In genomic region chr21:39690454-39690853, GRCh38 we compare ENCODE assay signal across 18 cellular contexts. TPM values are rescaled to one million over a fixed set of nuclear protein-coding genes. Genes with fewer than 3 reads are reported as not detected.
DNase-seq lines count a peak whose midpoint lies in the region; ATAC-seq and TF ChIP-seq lines count a peak whose summit lies in the region.
"Had no signal": no experiment of that assay in that cellular context is flagged by ENCODE, and none has a peak within 500 bp of the region (broad histone marks: within the 10 kb centered on the region; RNA-seq: fewer than 3 reads in every experiment).

No MANE protein-coding gene starts in this region.

- no peaks in the 10 kb centered on the region for H3K9me3 Mint-ChIP-seq in H9
- H3K9me3 Mint-ChIP-seq in WTC11: peaks cover 1% of the 10 kb centered on the region; the same call in 1 of the 2 replicates
- H3K9me3 Mint-ChIP-seq: CD8-positive, alpha-beta T cell; HFFc6 had no signal

- H3K14ac ChIP-seq in H9 (ENCODE audit: insufficient read depth, low read length): no peak overlapping the region

- H4K5ac ChIP-seq in H9 (ENCODE audit: insufficient read length, low read depth, low read length): no peak overlapping the region

- no peaks in the 10 kb centered on the region for H3K79me1 ChIP-seq in H9 (ENCODE audit: insufficient read depth, low read depth, low read length, poor library complexity, severe bottlenecking)

- no peak overlapping the region for H4K91ac ChIP-seq in H9 (ENCODE audit: insufficient read length, low read depth, low read length)

- no peaks in the 10 kb centered on the region; the same call in 1 of the 2 replicates for H3K4me1 ChIP-seq in H9 (ENCODE audit: insufficient read depth, low read length)
- H3K4me1 ChIP-seq in right cardiac atrium (ENCODE audit: control insufficient read depth, insufficient read depth, low read length): no peaks in the 10 kb centered on the region
- H3K4me1 ChIP-seq: BE2C had no signal

- H2BK20ac ChIP-seq in H9 (ENCODE audit: low read depth, low read length, poor library complexity, severe bottlenecking): no peak overlapping the region

- intact Hi-C loops in right cardiac atrium (cut with DNase I): no loop called here

- H3K79me2 ChIP-seq in H9 (ENCODE audit: insufficient read depth, low read length): no peaks in the 10 kb centered on the region

- H4K20me1 ChIP-seq in H9 (ENCODE audit: control insufficient read depth, insufficient read depth, insufficient read length): no peaks in the 10 kb centered on the region

- peaks cover 13 to 14% of the 10 kb centered on the region in 2 experiments for H3K4me1 Mint-ChIP-seq in H9
- peaks cover 34% of the 10 kb centered on the region for H3K4me1 Mint-ChIP-seq in WTC11
- H3K4me1 Mint-ChIP-seq: CD14-positive monocyte had no signal

- no peak overlapping the region for H2AK5ac ChIP-seq in H9 (ENCODE audit: insufficient read length, low read length)

- H3K56ac ChIP-seq in H9 (ENCODE audit: insufficient read length, low read depth, low read length): no peak overlapping the region

- H3K18ac ChIP-seq in H9 (ENCODE audit: insufficient read length, low read depth, low read length): no peak overlapping the region

- TF ChIP-seq CTCF in C4-2B (conservative IDR thresholded peaks at IDR 0.05): 0 out of 2 replicates have a peak, but pooled peaks have one; percentile 11
- peak; percentile 46; the same call in 2 of the 3 replicates for TF ChIP-seq CTCF in H9 (conservative IDR thresholded peaks at IDR 0.05)
- TF ChIP-seq CTCF in WTC11 (IDR thresholded peaks at IDR 0.05): no peak

- H4K8ac ChIP-seq in H9 (replicated peaks; ENCODE audit: insufficient read length, low read depth, low read length): no peak overlapping the region

- H3K27me3 Mint-ChIP-seq in H9 (ENCODE audit: low read depth): no peaks in the 10 kb centered on the region
- H3K27me3 Mint-ChIP-seq in WTC11 (ENCODE audit: low read depth): no peaks in the 10 kb centered on the region

- H3K9ac ChIP-seq in H9 (ENCODE audit: extremely low read depth, insufficient read length, low read length): no peak overlapping the region
- H3K9ac ChIP-seq: GM23248 had no signal

- H3K23ac ChIP-seq in H9 (ENCODE audit: insufficient read length, low read depth, low read length): no peak overlapping the region

- POLR2A ChIA-PET in WTC11 (lab: Charles Lee): no interaction called here

- H3T11ph ChIP-seq in H9 (ENCODE audit: low read length): no peak overlapping the region

- peak; percentile 80 for ATAC-seq in WTC11
- no peak for ATAC-seq in HG02852 (IDR thresholded peaks at IDR 0.05; ENCODE audit: unreplicated experiment)
- no peak for ATAC-seq in GM19023 (IDR thresholded peaks at IDR 0.05; ENCODE audit: unreplicated experiment)
- ATAC-seq in right cardiac atrium: no peak
- ATAC-seq: CD8-positive, alpha-beta T cell had no signal

- H3K27ac Mint-ChIP-seq in H9 (no peak overlapping the region), WTC11 (no peak overlapping the region)
- H3K27ac Mint-ChIP-seq: CD14-positive monocyte; CD8-positive, alpha-beta T cell; HFFc6 had no signal

- no peak overlapping the region for H3K4me3 Mint-ChIP-seq in H9
- no peak overlapping the region for H3K4me3 Mint-ChIP-seq in WTC11
- H3K4me3 Mint-ChIP-seq: CD14-positive monocyte; CD8-positive, alpha-beta T cell; HFFc6 had no signal

- H3K4me3 ChIP-seq in right cardiac atrium (ENCODE audit: low read length): no peak overlapping the region
- H3K4me3 ChIP-seq: GM23248 had no signal

- H3K23me2 ChIP-seq in H9 (ENCODE audit: insufficient read length, low read depth, low read length, poor library complexity, severe bottlenecking): no peaks in the 10 kb centered on the region

- DNase-seq in H9: no peak
- no peak for DNase-seq in WTC11 (ENCODE audit: low spot score)
- DNase-seq in pons (ENCODE audit: low spot score): peak; percentile 9
- DNase-seq in right cardiac atrium: no peak
- DNase-seq: BE2C; CD8-positive, alpha-beta T cell; COR-L47; DMS153; GF-D8; GM23248; HCEC 1CT; HFFc6; IMR-90; KBM-7 had no signal

- H2AFZ ChIP-seq in H9 (ENCODE audit: low read length): no peak overlapping the region
- H2AFZ ChIP-seq: GM23248 had no signal

- no peak overlapping the region for H3K4me2 ChIP-seq in H9 (ENCODE audit: insufficient read depth, insufficient read length, low read length)

- H3K4ac ChIP-seq in H9 (ENCODE audit: low read depth, low read length): no peak overlapping the region

- H3K27me3 ChIP-seq in H9 (ENCODE audit: insufficient read depth, low read length) (no peaks in the 10 kb centered on the region), right cardiac atrium (ENCODE audit: control insufficient read depth, insufficient read depth) (no peaks in the 10 kb centered on the region)
- H3K27me3 ChIP-seq: BE2C had no signal

- no peak overlapping the region for H2BK12ac ChIP-seq in H9 (ENCODE audit: insufficient read length, low read depth, low read length)

- no CpG with 5 or more reads among the region's 4 CpGs for WGBS in H9 (ENCODE audit: extremely low coverage, insufficient read length, low lambda C conversion rate)
- 65% methylated on average over 4 of the region's 4 CpGs for WGBS in right cardiac atrium

- H3K9me3 ChIP-seq in H9 (ENCODE audit: control insufficient read depth, low read depth, low read length) (no peaks in the 10 kb centered on the region), right cardiac atrium (ENCODE audit: control insufficient read depth, low read length) (no peaks in the 10 kb centered on the region)
- H3K9me3 ChIP-seq: BE2C had no signal

- H3K27ac ChIP-seq in C4-2B (no peak overlapping the region), H9 (ENCODE audit: insufficient read length, low read depth, low read length) (no peak overlapping the region), right cardiac atrium (ENCODE audit: low read length) (no peak overlapping the region)
- H3K27ac ChIP-seq: GM23248 had no signal

- no peak overlapping the region for H2BK5ac ChIP-seq in H9 (ENCODE audit: insufficient read length, low read length)

- H2BK120ac ChIP-seq in H9 (ENCODE audit: low read depth, low read length, poor library complexity, severe bottlenecking): no peak overlapping the region

- H2BK15ac ChIP-seq in H9 (ENCODE audit: low read depth, low read length): no peak overlapping the region

- H3K36me3 Mint-ChIP-seq in H9 (ENCODE audit: insufficient read depth in 1 of 3, low read depth in 3 of 3) (peaks cover 0 to 4% (median 0%) of the 10 kb centered on the region in 3 experiments; a peak in 3 of 7 replicates), WTC11 (peaks cover 6% of the 10 kb centered on the region; the same call in 1 of the 2 replicates)
- H3K36me3 Mint-ChIP-seq: CD14-positive monocyte; CD8-positive, alpha-beta T cell had no signal

- CTCF ChIA-PET in WTC11 (lab: Charles Lee): interaction anchor here (1.0 kb wide), 1 partner anchor 48 kb away, joined by 6 read pairs; no protein-coding TSS in a partner anchor

TF ChIP-seq in WTC11, 78 proteins besides CTCF, POLR2A, EP300 and RAD21 (continues in another document):
- TF ChIP-seq MXD4 (CRISPR knock-in tag; IDR thresholded peaks at IDR 0.05; ENCODE audit: borderline replicate concordance) (no peak), HMGA2 (CRISPR knock-in tag; IDR thresholded peaks at IDR 0.05) (no peak), FOXK1 (CRISPR knock-in tag; IDR thresholded peaks at IDR 0.05) (no peak), ZBTB21 (CRISPR knock-in tag; IDR thresholded peaks at IDR 0.05; ENCODE audit: borderline replicate concordance) (no peak), E2F5 (CRISPR knock-in tag; IDR thresholded peaks at IDR 0.05) (no peak), IRF2 (CRISPR knock-in tag; IDR thresholded peaks at IDR 0.05; ENCODE audit: borderline replicate concordance, low read depth) (no peak), ZNF219 (CRISPR knock-in tag; IDR thresholded peaks at IDR 0.05; ENCODE audit: borderline replicate concordance) (no peak), ZNF416 (CRISPR knock-in tag; IDR thresholded peaks at IDR 0.05) (no peak), TP53 (CRISPR knock-in tag; IDR thresholded peaks at IDR 0.05) (no peak), TEAD1 (CRISPR knock-in tag; IDR thresholded peaks at IDR 0.05) (no peak)
- TF ChIP-seq, protein P1, sequence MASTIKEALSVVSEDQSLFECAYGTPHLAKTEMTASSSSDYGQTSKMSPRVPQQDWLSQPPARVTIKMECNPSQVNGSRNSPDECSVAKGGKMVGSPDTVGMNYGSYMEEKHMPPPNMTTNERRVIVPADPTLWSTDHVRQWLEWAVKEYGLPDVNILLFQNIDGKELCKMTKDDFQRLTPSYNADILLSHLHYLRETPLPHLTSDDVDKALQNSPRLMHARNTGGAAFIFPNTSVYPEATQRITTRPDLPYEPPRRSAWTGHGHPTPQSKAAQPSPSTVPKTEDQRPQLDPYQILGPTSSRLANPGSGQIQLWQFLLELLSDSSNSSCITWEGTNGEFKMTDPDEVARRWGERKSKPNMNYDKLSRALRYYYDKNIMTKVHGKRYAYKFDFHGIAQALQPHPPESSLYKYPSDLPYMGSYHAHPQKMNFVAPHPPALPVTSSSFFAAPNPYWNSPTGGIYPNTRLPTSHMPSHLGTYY (CRISPR knock-in tag; IDR thresholded peaks at IDR 0.05): no peak
- TF ChIP-seq, protein P2, sequence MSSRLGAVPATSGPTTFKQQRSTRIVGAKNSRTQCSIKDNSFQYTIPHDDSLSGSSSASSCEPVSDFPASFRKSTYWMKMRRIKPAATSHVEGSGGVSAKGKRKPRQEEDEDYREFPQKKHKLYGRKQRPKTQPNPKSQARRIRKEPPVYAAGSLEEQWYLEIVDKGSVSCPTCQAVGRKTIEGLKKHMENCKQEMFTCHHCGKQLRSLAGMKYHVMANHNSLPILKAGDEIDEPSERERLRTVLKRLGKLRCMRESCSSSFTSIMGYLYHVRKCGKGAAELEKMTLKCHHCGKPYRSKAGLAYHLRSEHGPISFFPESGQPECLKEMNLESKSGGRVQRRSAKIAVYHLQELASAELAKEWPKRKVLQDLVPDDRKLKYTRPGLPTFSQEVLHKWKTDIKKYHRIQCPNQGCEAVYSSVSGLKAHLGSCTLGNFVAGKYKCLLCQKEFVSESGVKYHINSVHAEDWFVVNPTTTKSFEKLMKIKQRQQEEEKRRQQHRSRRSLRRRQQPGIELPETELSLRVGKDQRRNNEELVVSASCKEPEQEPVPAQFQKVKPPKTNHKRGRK (CRISPR knock-in tag; IDR thresholded peaks at IDR 0.05; ENCODE audit: borderline replicate concordance): no peak

RNA-seq across cellular contexts. Expression of gene IGSF5, which starts 54.5 kb away (rescaled TPM):
- total RNA-seq in H9 (2021) (1.9 and 2.1 TPM in 2 replicates), WTC11 (2021) (3.3 to 3.6 TPM (median 3.5 TPM) in 3 replicates), right cardiac atrium (1 to 10 TPM; 5.0 to 8.4 (median 6.2) TPM)
- polyA plus RNA-seq in right cardiac atrium: 4.4 TPM
- total RNA-seq: CD8-positive, alpha-beta T cell; GM23248; HFFc6; IMR-90 had no signal
- polyA plus RNA-seq: CD14-positive monocyte, GM23248, IMR-90 had no signal
